In genomic region chr4:165308606-165309005, GRCh38 we compare ENCODE assay signal across 17 cellular contexts.
"Had no signal": no experiment of that assay in that cellular context is flagged by ENCODE, and none has a peak within 500 bp of the region (broad histone marks: within the 10 kb centered on the region; RNA-seq: fewer than 3 reads in every experiment).

No MANE protein-coding gene starts in this region.

- H3K9me3 ChIP-seq: right atrium auricular region, thoracic aorta had no signal

- H3K9me3 Mint-ChIP-seq: activated CD4-positive, alpha-beta T cell treated with anti-CD3 and anti-CD28 coated beads, Interleukin-2, amount 10 ng/mL, durations not matched to agents 7 days and 5 days; activated naive CD8-positive, alpha-beta T cell treated with anti-CD3 and anti-CD28 coated beads for 36 hours; activated T-cell treated with anti-CD3 and anti-CD28 coated beads, Interleukin-2, amount 50 U/mL, for 72 hours; central memory CD8-positive, alpha-beta T cell; nephron; stimulated activated naive CD8-positive, alpha-beta T cell treated with anti-CD3 and anti-CD28 coated beads, Interleukin-15, Interleukin-2, amounts not matched to agents 100 ng/mL and 50 ng/mL, for 24 hours; T-helper 2 cell treated with Interferon-gamma antibody and Interleukin-4, amounts not matched to agents 5 μg/mL and 100 μg/mL, for 36 hours had no signal

- H3K4me3 Mint-ChIP-seq: activated CD4-positive, alpha-beta T cell treated with anti-CD3 and anti-CD28 coated beads, Interleukin-2, amount 10 ng/mL, durations not matched to agents 7 days and 5 days; activated naive CD8-positive, alpha-beta T cell treated with anti-CD3 and anti-CD28 coated beads for 36 hours; activated T-cell treated with anti-CD3 and anti-CD28 coated beads, Interleukin-2, amount 50 U/mL, for 72 hours; brain; central memory CD8-positive, alpha-beta T cell; nephron; stimulated activated naive CD8-positive, alpha-beta T cell treated with anti-CD3 and anti-CD28 coated beads, Interleukin-15, Interleukin-2, amounts not matched to agents 100 ng/mL and 50 ng/mL, for 24 hours; T-helper 2 cell treated with Interferon-gamma antibody and Interleukin-4, amounts not matched to agents 5 μg/mL and 100 μg/mL, for 36 hours had no signal

- H3K4me1 Mint-ChIP-seq: activated CD4-positive, alpha-beta T cell treated with anti-CD3 and anti-CD28 coated beads, Interleukin-2, amount 10 ng/mL, durations not matched to agents 7 days and 5 days; activated naive CD8-positive, alpha-beta T cell treated with anti-CD3 and anti-CD28 coated beads for 36 hours; brain; central memory CD8-positive, alpha-beta T cell; nephron had no signal

- H3K27me3 Mint-ChIP-seq: activated CD4-positive, alpha-beta T cell treated with anti-CD3 and anti-CD28 coated beads, Interleukin-2, amount 10 ng/mL, durations not matched to agents 7 days and 5 days; activated naive CD8-positive, alpha-beta T cell treated with anti-CD3 and anti-CD28 coated beads for 36 hours; brain; central memory CD8-positive, alpha-beta T cell; progenitor cell of endocrine pancreas; stimulated activated naive CD8-positive, alpha-beta T cell treated with anti-CD3 and anti-CD28 coated beads, Interleukin-15, Interleukin-2, amounts not matched to agents 100 ng/mL and 50 ng/mL, for 24 hours had no signal

- H3K27ac Mint-ChIP-seq: activated CD4-positive, alpha-beta T cell treated with anti-CD3 and anti-CD28 coated beads, Interleukin-2, amount 10 ng/mL, durations not matched to agents 7 days and 5 days; activated naive CD8-positive, alpha-beta T cell treated with anti-CD3 and anti-CD28 coated beads for 36 hours; brain; nephron; progenitor cell of endocrine pancreas; stimulated activated naive CD8-positive, alpha-beta T cell treated with anti-CD3 and anti-CD28 coated beads, Interleukin-15, Interleukin-2, amounts not matched to agents 100 ng/mL and 50 ng/mL, for 24 hours; T-helper 2 cell treated with Interferon-gamma antibody and Interleukin-4, amounts not matched to agents 5 μg/mL and 100 μg/mL, for 36 hours had no signal

- H3K4me1 ChIP-seq: right atrium auricular region had no signal

- H3K27ac ChIP-seq: right atrium auricular region, thoracic aorta had no signal

- H3K27me3 ChIP-seq: right atrium auricular region had no signal

- H3K4me3 ChIP-seq: right atrium auricular region, thoracic aorta had no signal

- DNase-seq: activated CD4-positive, alpha-beta T cell treated with anti-CD3 and anti-CD28 coated beads, Interleukin-2, amount 10 ng/mL, durations not matched to agents 7 days and 5 days; activated CD8-positive, alpha-beta memory T cell treated with anti-CD3 and anti-CD28 coated beads, Interleukin-2, amount 50 U/mL, for 48 hours; activated gamma-delta T cell treated with Interleukin-2 at 50 U/mL for 16 hours; activated naive CD8-positive, alpha-beta T cell treated with anti-CD3 and anti-CD28 coated beads for 36 hours; activated T-cell treated with anti-CD3 and anti-CD28 coated beads, Interleukin-2, amount 50 U/mL, for 72 hours; dermis blood vessel endothelial cell; kidney glomerular epithelial cell; left ventricle myocardium superior; nucleus accumbens had no signal

- ATAC-seq: activated T-cell treated with anti-CD3 and anti-CD28 coated beads, Interleukin-2, amount 50 U/mL, for 72 hours; left ventricle myocardium superior had no signal

- H3K36me3 ChIP-seq: thoracic aorta had no signal
